In genomic region chr7:1694551-1694950, GRCh38 we compare ENCODE assay signal across 22 cellular contexts. TPM values are rescaled to one million over a fixed set of nuclear protein-coding genes. Genes with fewer than 3 reads are reported as not detected.
DNase-seq lines count a peak whose midpoint lies in the region; FAIRE-seq and TF ChIP-seq lines count a peak whose summit lies in the region.
"Had no signal": no experiment of that assay in that cellular context is flagged by ENCODE, and none has a peak within 500 bp of the region (broad histone marks: within the 10 kb centered on the region; RNA-seq: fewer than 3 reads in every experiment).

No MANE protein-coding gene starts in this region.

- H3K4me1 ChIP-seq in astrocyte (ENCODE audit: insufficient read depth, low read length) (peaks cover 13% of the 10 kb centered on the region), kidney (ENCODE audit: control insufficient read depth in 1 of 2, insufficient read depth in 1 of 2, low read depth in 1 of 2, low read length in 2 of 2) (peaks cover 7 to 14% of the 10 kb centered on the region in 2 donors), spleen (peaks cover 0 to 11% (median 2%) of the 10 kb centered on the region in 6 donors)
- H3K4me1 ChIP-seq: vagina had no signal

- CTCF ChIA-PET in activated naive CD4-positive, alpha-beta T cell treated with anti-CD3 and anti-CD28 coated beads for 36 hours (lab: Charles Lee), result no interaction called here

- H3K36me3 ChIP-seq in astrocyte (ENCODE audit: insufficient read depth, low read length) (no peaks in the 10 kb centered on the region), kidney (ENCODE audit: control insufficient read depth in 1 of 2, insufficient read depth in 2 of 2, low read length in 2 of 2) (no peaks in the 10 kb centered on the region), spleen (peaks cover 0 to under 1% (median 0%) of the 10 kb centered on the region in 6 donors)
- H3K36me3 ChIP-seq: vagina had no signal

- H3K27ac ChIP-seq in astrocyte (ENCODE audit: low read depth, low read length) (no peak overlapping the region), kidney (ENCODE audit: low read depth in 2 of 2, low read length in 2 of 2) (no peak overlapping the region), spleen (no peak overlapping the region)
- H3K27ac ChIP-seq: body of pancreas, C4-2B, HL-60, vagina had no signal

- peaks cover 6% of the 10 kb centered on the region for H3K27me3 Mint-ChIP-seq in activated naive CD4-positive, alpha-beta T cell treated with anti-CD3 and anti-CD28 coated beads for 36 hours (ENCODE audit: low read depth)
- H3K27me3 Mint-ChIP-seq in astrocyte (ENCODE audit: low read depth, unreplicated experiment), result no peaks in the 10 kb centered on the region

- H3K27ac Mint-ChIP-seq in activated naive CD4-positive, alpha-beta T cell treated with anti-CD3 and anti-CD28 coated beads for 36 hours, result no peak overlapping the region
- no peak overlapping the region for H3K27ac Mint-ChIP-seq in astrocyte (ENCODE audit: unreplicated experiment)
- H3K27ac Mint-ChIP-seq: activated CD4-positive, alpha-beta memory T cell treated with anti-CD3 and anti-CD28 coated beads, Interleukin-2, amount 10 ng/mL, durations not matched to agents 7 days and 5 days; activated naive CD4-positive, alpha-beta T cell treated with anti-CD3 and anti-CD28 coated beads, Interleukin-2, amount 50 U/mL, for 72 hours; IgD-negative memory B cell; naive thymus-derived CD8-positive, alpha-beta T cell had no signal

- H3K9me3 ChIP-seq in astrocyte (ENCODE audit: insufficient read depth, low read depth, low read length) (no peaks in the 10 kb centered on the region), kidney (ENCODE audit: control insufficient read depth in 1 of 2, low read length in 2 of 2) (no peaks in the 10 kb centered on the region), spleen (no peaks in the 10 kb centered on the region)
- H3K9me3 ChIP-seq: body of pancreas, vagina had no signal

- in situ Hi-C loops in G401 (cut with HindIII; ENCODE audit: low sequenced_read_pairs), result no loop called here

- H3K79me2 ChIP-seq in astrocyte (ENCODE audit: insufficient read depth, low read length), result no peaks in the 10 kb centered on the region

- no peak overlapping the region for H2AFZ ChIP-seq in astrocyte (ENCODE audit: low read depth, low read length)

- peak overlapping the region; percentile 29 for H3K4me2 ChIP-seq in astrocyte (ENCODE audit: low read length)

- no peak overlapping the region for H3K4me3 Mint-ChIP-seq in activated naive CD4-positive, alpha-beta T cell treated with anti-CD3 and anti-CD28 coated beads for 36 hours
- no peak overlapping the region for H3K4me3 Mint-ChIP-seq in astrocyte (ENCODE audit: unreplicated experiment)
- H3K4me3 Mint-ChIP-seq: activated CD4-positive, alpha-beta memory T cell treated with anti-CD3 and anti-CD28 coated beads, Interleukin-2, amount 10 ng/mL, durations not matched to agents 7 days and 5 days; IgD-negative memory B cell; naive thymus-derived CD8-positive, alpha-beta T cell had no signal

- FAIRE-seq in astrocyte (lab: Jason Lieb, UNC) (no peak), kidney (lab: Jason Lieb, UNC) (no peak)
- FAIRE-seq: colon, H54 had no signal

- H3K36me3 Mint-ChIP-seq in activated naive CD4-positive, alpha-beta T cell treated with anti-CD3 and anti-CD28 coated beads for 36 hours (ENCODE audit: low read depth), result no peaks in the 10 kb centered on the region
- peaks cover 19% of the 10 kb centered on the region for H3K36me3 Mint-ChIP-seq in astrocyte (ENCODE audit: low read depth, unreplicated experiment)
- H3K36me3 Mint-ChIP-seq: activated naive CD4-positive, alpha-beta T cell treated with anti-CD3 and anti-CD28 coated beads, Interleukin-2, amount 50 U/mL, for 72 hours; naive thymus-derived CD8-positive, alpha-beta T cell had no signal

- H3K4me3 ChIP-seq in astrocyte (ENCODE audit: insufficient read depth, low read depth, low read length) (no peak overlapping the region), kidney (ENCODE audit: low read length in 2 of 2) (no peak overlapping the region), spleen (no peak overlapping the region)
- H3K4me3 ChIP-seq: body of pancreas, vagina had no signal

- WGBS in spleen, 5 donors, result 78 to 90% (median 83%) methylated on average over 6 to 7 of the region's 7 CpGs

- DNase-seq in activated naive CD4-positive, alpha-beta T cell treated with anti-CD3 and anti-CD28 coated beads for 36 hours, result peak; percentile 3
- DNase-seq in activated naive CD4-positive, alpha-beta T cell treated with Interleukin-2 at 50 U/mL for 16 hours, result no peak
- DNase-seq in astrocyte (ENCODE audit: low read depth), result no peak
- DNase-seq in kidney, result peak; percentile 64
- peak; percentile 47 for DNase-seq in spleen
- DNase-seq in pons (ENCODE audit: low spot score), result no peak
- no peak for DNase-seq in NCI-H1092 (lab: John Stamatoyannopoulos, UW)
- DNase-seq in G401 (ENCODE audit: low spot score), result no peak
- DNase-seq: activated CD4-positive, alpha-beta memory T cell treated with anti-CD3 and anti-CD28 coated beads, Interleukin-2, amount 10 ng/mL, durations not matched to agents 7 days and 5 days; activated CD4-positive, CD25-positive, alpha-beta regulatory T cell; NCI-H2171 treated with DMSO at 0.1 percent for 48 hours; NCI-H526 treated with DMSO at 0.1 percent for 48 hours; stimulated activated CD4-positive, alpha-beta T cell treated with anti-CD3 and anti-CD28 coated beads, Interleukin-1b, Interleukin-23, amount 100 ng/mL, for 48 hours had no signal

- intact Hi-C loops in activated naive CD4-positive, alpha-beta T cell treated with anti-CD3 and anti-CD28 coated beads for 36 hours (cut with micrococcal nuclease), result no loop called here
- intact Hi-C loops in kidney (cut with DNase I), result no loop called here
- intact Hi-C loops in spleen (cut with DNase I; ENCODE audit: low total_unique reads), result no loop called here

- H3K4me1 Mint-ChIP-seq in activated naive CD4-positive, alpha-beta T cell treated with anti-CD3 and anti-CD28 coated beads for 36 hours (ENCODE audit: low read depth), result peaks cover 5% of the 10 kb centered on the region
- peaks cover 9% of the 10 kb centered on the region for H3K4me1 Mint-ChIP-seq in astrocyte (ENCODE audit: low read depth, unreplicated experiment)
- H3K4me1 Mint-ChIP-seq: IgD-negative memory B cell had no signal

- H4K20me1 ChIP-seq in astrocyte (ENCODE audit: insufficient read depth, low read length), result peaks cover 28% of the 10 kb centered on the region

- no peak overlapping the region for H3K9ac ChIP-seq in astrocyte (ENCODE audit: low read length)
- H3K9ac ChIP-seq in kidney (ENCODE audit: low read length in 2 of 2), result no peak overlapping the region

- H3K9me3 Mint-ChIP-seq in activated naive CD4-positive, alpha-beta T cell treated with anti-CD3 and anti-CD28 coated beads for 36 hours, result no peaks in the 10 kb centered on the region
- peaks cover 2% of the 10 kb centered on the region for H3K9me3 Mint-ChIP-seq in astrocyte (ENCODE audit: unreplicated experiment)
- H3K9me3 Mint-ChIP-seq: activated CD4-positive, alpha-beta memory T cell treated with anti-CD3 and anti-CD28 coated beads, Interleukin-2, amount 10 ng/mL, durations not matched to agents 7 days and 5 days had no signal

- H3K27me3 ChIP-seq in astrocyte (ENCODE audit: insufficient read depth, low read length) (no peaks in the 10 kb centered on the region), spleen (replicated peaks in 1 of 7) (peaks cover 0 to 19% (median 0%) of the 10 kb centered on the region in 7 donors)
- H3K27me3 ChIP-seq: body of pancreas, vagina had no signal

- TF ChIP-seq CTCF in astrocyte (IDR thresholded peaks at IDR 0.05; ENCODE audit: insufficient read depth, low read depth, low read length) (no peak), kidney (IDR thresholded peaks at IDR 0.05; ENCODE audit: borderline replicate concordance, extremely low read depth, insufficient read depth) (no peak), spleen (IDR thresholded peaks at IDR 0.05 in 8 of 11, conservative IDR thresholded peaks at IDR 0.05 in 3 of 11) (no peak)

- no peak for TF ChIP-seq POLR2A in spleen (IDR thresholded peaks at IDR 0.05)

RNA-seq across cellular contexts. Expression of gene ELFN1, which starts 24.5 kb away (rescaled TPM):
- total RNA-seq in activated naive CD4-positive, alpha-beta T cell treated with anti-CD3 and anti-CD28 coated beads for 36 hours, result not detected
- total RNA-seq in astrocyte (18.0 and 19.7 TPM in 2 replicates), kidney (3.8 TPM), spleen (1 to 10 TPM; 2.3 to 3.9 (median 2.8) TPM)
- polyA plus RNA-seq in kidney (ENCODE audit: insufficient read depth, low read depth, low replicate concordance) (3.5 TPM), spleen (under 1 TPM; 0.22 to 0.70 (median 0.41) TPM)
- 7.6 and 22.2 TPM in 2 replicates for total RNA-seq in G401 (2014; rRNA removed; shearing (Covaris generic))
- total RNA-seq: naive thymus-derived CD8-positive, alpha-beta T cell had no signal
- polyA plus RNA-seq: naive thymus-derived CD8-positive, alpha-beta T cell had no signal

Comparison
In these comparisons a context has a peak if more than half of its experiments do, and no peak if none do; other contexts are left out.
1. DNase-seq: peak in activated naive CD4-positive, alpha-beta T cell treated with anti-CD3 and anti-CD28 coated beads for 36 hours (single experiment), kidney (single experiment) and spleen (single experiment); none in activated naive CD4-positive, alpha-beta T cell treated with Interleukin-2 at 50 U/mL for 16 hours (single experiment), astrocyte (single experiment), pons (single experiment), NCI-H1092 (single experiment) and G401 (single experiment).